Comparison of ENCODE assay signal across 13 cellular contexts in the genomic region with DNA sequence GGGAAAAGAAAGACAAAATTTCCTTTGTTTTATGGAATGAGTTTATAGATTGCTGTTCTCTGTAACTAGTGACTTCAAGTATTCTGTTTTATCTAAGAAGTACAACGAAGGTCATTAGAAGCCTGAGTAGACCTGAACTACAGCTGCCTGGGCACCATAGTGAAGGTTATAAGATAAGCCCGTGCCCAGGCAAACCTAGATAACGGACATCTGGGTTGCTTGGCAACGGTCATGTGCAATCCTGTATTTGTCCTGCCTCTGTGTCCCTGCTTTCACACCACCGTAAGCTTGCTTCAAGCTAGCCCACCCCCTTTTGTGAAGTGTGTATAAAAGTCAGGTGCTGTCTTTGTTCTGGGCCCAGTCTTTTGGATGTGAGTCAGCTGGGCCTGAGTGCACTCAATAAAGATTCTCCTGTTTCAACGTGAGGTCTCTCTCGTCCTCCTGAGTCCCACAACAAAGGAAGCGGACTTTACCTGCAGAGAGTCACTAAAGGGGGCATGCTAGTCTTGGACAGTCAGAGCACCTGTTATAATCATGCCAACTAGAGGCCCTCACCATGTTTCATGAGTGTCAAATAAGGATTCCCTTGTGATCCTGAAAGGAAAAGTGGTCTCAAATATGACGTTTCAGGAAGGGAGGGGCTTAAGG. TPM values are rescaled to one million over a fixed set of nuclear protein-coding genes. Genes with fewer than 3 reads are reported as not detected.
DNase-seq lines count a peak whose midpoint lies in the region; ATAC-seq, FAIRE-seq and TF ChIP-seq lines count a peak whose summit lies in the region.
"Had no signal": no experiment of that assay in that cellular context is flagged by ENCODE, and none has a peak within 500 bp of the region (broad histone marks: within the 10 kb centered on the region; RNA-seq: fewer than 3 reads in every experiment).

No MANE protein-coding gene starts in this region.

- H3K27ac Mint-ChIP-seq in neural progenitor cell (no peak overlapping the region), CD14-positive monocyte (peak overlapping the region in 1 of 7 donors; percentile 88)
- H3K27ac Mint-ChIP-seq: activated CD4-positive, alpha-beta memory T cell treated with anti-CD3 and anti-CD28 coated beads for 36 hours; B cell had no signal

- peaks cover 2 to 4% of the 10 kb centered on the region in 2 experiments; a peak in 2 of 5 replicates for H3K4me1 ChIP-seq in K562 (replicated peaks in 1 of 2; ENCODE audit: control insufficient read depth in 2 of 2, insufficient read depth in 2 of 2, low read length in 2 of 2)
- peaks cover 27% of the 10 kb centered on the region for H3K4me1 ChIP-seq in neural progenitor cell

- peaks cover 10% of the 10 kb centered on the region for H3F3A ChIP-seq in neural progenitor cell (ENCODE audit: low read depth)

- H3K27ac ChIP-seq in K562 (ENCODE audit: extremely low read depth, low read depth, low read length) (no peak overlapping the region), neural progenitor cell (no peak overlapping the region)

- H3K4me2 ChIP-seq in K562 (ENCODE audit: insufficient read depth, low read length) (peak overlapping the region; percentile 27), neural progenitor cell (peak overlapping the region; percentile 2)

- H4K20me1 ChIP-seq in K562 (replicated peaks; ENCODE audit: control insufficient read depth, insufficient read depth, low read length) (no peaks in the 10 kb centered on the region), neural progenitor cell (ENCODE audit: low read depth) (no peaks in the 10 kb centered on the region)

- BruUV-seq in K562 (replicated peaks; lab: Mats Ljungman, UMichigan), result no TSS peak

- POLR2A ChIA-PET in K562 (lab: Yijun Ruan, JAX), result interaction anchor here (0.9 kb wide), 1 partner anchor 13 kb away, joined by 3 read pairs; no protein-coding TSS in a partner anchor

- FAIRE-seq in K562 (lab: Jason Lieb, UNC), result peak; percentile 87
- FAIRE-seq: astrocyte had no signal

- H3K9me3 Mint-ChIP-seq in neural progenitor cell (peaks cover 13% of the 10 kb centered on the region), CD14-positive monocyte (peaks cover 0 to 11% (median 2%) of the 10 kb centered on the region in 7 donors)
- H3K9me3 Mint-ChIP-seq: activated CD4-positive, alpha-beta memory T cell treated with anti-CD3 and anti-CD28 coated beads for 36 hours had no signal

- H3K4me3 ChIP-seq in K562 (no peak overlapping the region), neural progenitor cell (no peak overlapping the region)
- H3K4me3 ChIP-seq: tibial nerve had no signal

- no peak for TF ChIP-seq RAD21 in K562 (CRISPR knock-in tag; conservative IDR thresholded peaks at IDR 0.05 in 1 of 2, IDR thresholded peaks at IDR 0.05 in 1 of 2)

- H3K9ac ChIP-seq in K562 (ENCODE audit: insufficient read depth in 1 of 2, low read depth in 2 of 2, low read length in 2 of 2) (no peak overlapping the region), neural progenitor cell (no peak overlapping the region)

- no peaks in the 10 kb centered on the region for H3K27me3 ChIP-seq in K562 (ENCODE audit: control insufficient read depth in 2 of 2, insufficient read depth in 2 of 2, low read length in 2 of 2)
- no peaks in the 10 kb centered on the region for H3K27me3 ChIP-seq in neural progenitor cell
- H3K27me3 ChIP-seq: tibial nerve had no signal

- H3K36me3 Mint-ChIP-seq in neural progenitor cell (no peaks in the 10 kb centered on the region), CD14-positive monocyte (no peaks in the 10 kb centered on the region)
- H3K36me3 Mint-ChIP-seq: activated CD4-positive, alpha-beta memory T cell treated with anti-CD3 and anti-CD28 coated beads for 36 hours had no signal

- H3K27me3 Mint-ChIP-seq in neural progenitor cell (ENCODE audit: insufficient read depth, low read depth) (peaks cover 5% of the 10 kb centered on the region), CD14-positive monocyte (ENCODE audit: low read depth in 3 of 3) (peaks cover 2 to 9% (median 5%) of the 10 kb centered on the region in 3 donors)

- CTCF ChIA-PET in K562 (lab: Yijun Ruan, JAX; ENCODE audit: low intra/inter-chr PET ratio), result no interaction called here

- peaks cover 39% of the 10 kb centered on the region for H3K4me1 Mint-ChIP-seq in neural progenitor cell
- no peaks in the 10 kb centered on the region for H3K4me1 Mint-ChIP-seq in CD14-positive monocyte

- H3K79me2 ChIP-seq in K562 (ENCODE audit: control insufficient read depth, insufficient read depth, low read length), result no peaks in the 10 kb centered on the region
- H3K79me2 ChIP-seq in neural progenitor cell (ENCODE audit: low read depth), result no peaks in the 10 kb centered on the region

- H3K9me3 ChIP-seq in K562 (replicated peaks; ENCODE audit: control insufficient read depth, insufficient read depth, low read depth, low read length), result no peaks in the 10 kb centered on the region
- no peaks in the 10 kb centered on the region for H3K9me3 ChIP-seq in neural progenitor cell (ENCODE audit: low read depth)
- H3K9me3 ChIP-seq: tibial nerve had no signal

- H3K9me1 ChIP-seq in K562 (ENCODE audit: control insufficient read depth, insufficient read depth, low read length), result no peaks in the 10 kb centered on the region

- H3K4me3 Mint-ChIP-seq in neural progenitor cell (no peak overlapping the region), CD14-positive monocyte (no peak overlapping the region)
- H3K4me3 Mint-ChIP-seq: activated CD4-positive, alpha-beta memory T cell treated with anti-CD3 and anti-CD28 coated beads for 36 hours; B cell had no signal

- TF ChIP-seq EP300 in K562 (IDR thresholded peaks at IDR 0.05; ENCODE audit: low read length), result no peak

- no peak for TF ChIP-seq POLR2A in K562 (conservative IDR thresholded peaks at IDR 0.05)

- 26% methylated on average over 9 of the region's 9 CpGs for WGBS in K562 (ENCODE audit: insufficient coverage, low coverage, missing lambda C conversion rate)

- H2AFZ ChIP-seq in K562 (ENCODE audit: low read depth, low read length) (peak overlapping the region; percentile 77), neural progenitor cell (replicated peaks) (no peak overlapping the region)

- peak; percentile 55 for DNase-seq in DMS 273 treated with DMSO at 0.1 percent for 48 hours (lab: John Stamatoyannopoulos, UW)
- DNase-seq in NCI-H1105 treated with DMSO at 0.1 percent for 48 hours (lab: John Stamatoyannopoulos, UW), result peak; percentile 15
- no peak for DNase-seq in K562 (ENCODE audit: extremely low read depth in 1 of 4, low spot score in 3 of 4)
- DNase-seq in neural progenitor cell (ENCODE audit: low spot score), result no peak
- no peak for DNase-seq in D341Med (ENCODE audit: low spot score)
- no peak for DNase-seq in SKM-1 (lab: John Stamatoyannopoulos, UW; ENCODE audit: unreplicated experiment)
- DNase-seq in CD14-positive monocyte (ENCODE audit: low spot score), result no peak
- no peak for DNase-seq in AG20443 (ENCODE audit: low spot score)
- DNase-seq: activated CD4-positive, alpha-beta memory T cell treated with anti-CD3 and anti-CD28 coated beads for 36 hours; RPMI8226 had no signal

- intact Hi-C loops in K562 (cut with micrococcal nuclease) (no loop called here), CD14-positive monocyte (cut with micrococcal nuclease) (no loop called here)

- TF ChIP-seq CTCF in K562 (IDR thresholded peaks at IDR 0.05 in 2 of 3, conservative IDR thresholded peaks at IDR 0.05 in 1 of 3; ENCODE audit: insufficient read depth in 2 of 3, low read depth in 1 of 3, low read length in 3 of 3) (no peak), neural progenitor cell (IDR thresholded peaks at IDR 0.05) (no peak), CD14-positive monocyte (IDR thresholded peaks at IDR 0.05) (no peak)

- no peak for ATAC-seq in K562

- in situ Hi-C loops in K562 (cut with MboI), result no loop called here

- H3K36me3 ChIP-seq in K562 (ENCODE audit: control insufficient read depth, insufficient read depth, low read length) (no peaks in the 10 kb centered on the region), neural progenitor cell (no peaks in the 10 kb centered on the region)
- H3K36me3 ChIP-seq: tibial nerve had no signal

TF ChIP-seq in K562, 482 proteins besides CTCF, POLR2A, EP300 and RAD21 (continues in another document):
- TF ChIP-seq RFX1 (IDR thresholded peaks at IDR 0.05) (peak; percentile 70), L3MBTL2 (IDR thresholded peaks at IDR 0.05) (peak; percentile 32; the same call in 1 of the 2 replicates)
- TF ChIP-seq, protein P1, sequence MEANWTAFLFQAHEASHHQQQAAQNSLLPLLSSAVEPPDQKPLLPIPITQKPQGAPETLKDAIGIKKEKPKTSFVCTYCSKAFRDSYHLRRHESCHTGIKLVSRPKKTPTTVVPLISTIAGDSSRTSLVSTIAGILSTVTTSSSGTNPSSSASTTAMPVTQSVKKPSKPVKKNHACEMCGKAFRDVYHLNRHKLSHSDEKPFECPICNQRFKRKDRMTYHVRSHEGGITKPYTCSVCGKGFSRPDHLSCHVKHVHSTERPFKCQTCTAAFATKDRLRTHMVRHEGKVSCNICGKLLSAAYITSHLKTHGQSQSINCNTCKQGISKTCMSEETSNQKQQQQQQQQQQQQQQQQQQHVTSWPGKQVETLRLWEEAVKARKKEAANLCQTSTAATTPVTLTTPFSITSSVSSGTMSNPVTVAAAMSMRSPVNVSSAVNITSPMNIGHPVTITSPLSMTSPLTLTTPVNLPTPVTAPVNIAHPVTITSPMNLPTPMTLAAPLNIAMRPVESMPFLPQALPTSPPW (CRISPR knock-in tag; IDR thresholded peaks at IDR 0.05), result no peak

RNA-seq across cellular contexts. Expression of a gene that starts 22.7 kb away (rescaled TPM):
- 58.1 and 78.2 TPM in 2 replicates for total RNA-seq in K562 (2011; cell fraction: chromatin; rRNA removed; ENCODE audit: low replicate concordance)
- total RNA-seq in K562 (2011; cell fraction: nucleolus; rRNA removed), result 57.9 and 60.0 TPM in 2 replicates
- 87.9 and 89.5 TPM in 2 replicates for total RNA-seq in K562 (2011; cell fraction: nucleoplasm; rRNA removed)
- 13.4 and 18.7 TPM in 2 replicates for total RNA-seq in K562 (2014; rRNA removed)
- total RNA-seq in K562 (2014; rRNA removed; fragmentation: Illumina TruSeq; extraction: Trizol), result 23.2 and 31.2 TPM in 2 replicates
- 31.0 and 31.3 TPM in 2 replicates for total RNA-seq in K562 (2015; rRNA removed; fragmentation: Illumina TruSeq; extraction: Trizol)
- total RNA-seq in K562 (2021), result 45.1 and 46.0 TPM in 2 replicates
- polyA plus RNA-seq in K562 (2011; rRNA removed), result 139 and 167 TPM in 2 replicates
- polyA plus RNA-seq in K562 (2011; cell fraction: cytosol; rRNA removed), result 50.0 and 148 TPM in 2 replicates
- 31.2 and 52.6 TPM in 2 replicates for polyA plus RNA-seq in K562 (2011; cell fraction: nucleus; rRNA removed)
- 55.6 and 56.3 TPM in 2 replicates for polyA plus RNA-seq in K562 (2012)
- 53.9 and 64.5 TPM in 2 replicates for polyA plus RNA-seq in K562 (2014; fragmentation: Illumina TruSeq; extraction: Trizol)
- polyA plus RNA-seq in K562 (2014; fragmentation: Nextera tagmentation; extraction: Ambion mirVana), result 100 to 1,000 TPM; 141 to 157 TPM
- polyA plus RNA-seq in K562 (2014; rRNA removed), result 50.1 and 64.3 TPM in 2 replicates
- polyA minus RNA-seq in K562 (2011; rRNA and poly(A)+ RNA removed), result 76.5 and 97.3 TPM in 2 replicates
- 21.9 and 33.3 TPM in 2 replicates for polyA minus RNA-seq in K562 (2011; cell fraction: cytosol; rRNA and poly(A)+ RNA removed)
- polyA minus RNA-seq in K562 (2011; cell fraction: nucleus; rRNA and poly(A)+ RNA removed), result 15.9 and 29.5 TPM in 2 replicates
- total RNA-seq in neural progenitor cell (ENCODE audit: low replicate concordance), result 170 and 205 TPM in 2 replicates
- polyA plus RNA-seq in CD14-positive monocyte, result 100 to 1,000 TPM; 421 to 442 TPM

Comparison
In these comparisons a context has a peak if more than half of its experiments do, and no peak if none do; other contexts are left out.
1. DNase-seq: peak in DMS 273 treated with DMSO at 0.1 percent for 48 hours (single experiment) and NCI-H1105 treated with DMSO at 0.1 percent for 48 hours (single experiment); none in K562 (0 of 4), neural progenitor cell (single experiment), D341Med (single experiment), SKM-1 (single experiment), CD14-positive monocyte (single experiment) and AG20443 (single experiment).